In the genomic region with DNA sequence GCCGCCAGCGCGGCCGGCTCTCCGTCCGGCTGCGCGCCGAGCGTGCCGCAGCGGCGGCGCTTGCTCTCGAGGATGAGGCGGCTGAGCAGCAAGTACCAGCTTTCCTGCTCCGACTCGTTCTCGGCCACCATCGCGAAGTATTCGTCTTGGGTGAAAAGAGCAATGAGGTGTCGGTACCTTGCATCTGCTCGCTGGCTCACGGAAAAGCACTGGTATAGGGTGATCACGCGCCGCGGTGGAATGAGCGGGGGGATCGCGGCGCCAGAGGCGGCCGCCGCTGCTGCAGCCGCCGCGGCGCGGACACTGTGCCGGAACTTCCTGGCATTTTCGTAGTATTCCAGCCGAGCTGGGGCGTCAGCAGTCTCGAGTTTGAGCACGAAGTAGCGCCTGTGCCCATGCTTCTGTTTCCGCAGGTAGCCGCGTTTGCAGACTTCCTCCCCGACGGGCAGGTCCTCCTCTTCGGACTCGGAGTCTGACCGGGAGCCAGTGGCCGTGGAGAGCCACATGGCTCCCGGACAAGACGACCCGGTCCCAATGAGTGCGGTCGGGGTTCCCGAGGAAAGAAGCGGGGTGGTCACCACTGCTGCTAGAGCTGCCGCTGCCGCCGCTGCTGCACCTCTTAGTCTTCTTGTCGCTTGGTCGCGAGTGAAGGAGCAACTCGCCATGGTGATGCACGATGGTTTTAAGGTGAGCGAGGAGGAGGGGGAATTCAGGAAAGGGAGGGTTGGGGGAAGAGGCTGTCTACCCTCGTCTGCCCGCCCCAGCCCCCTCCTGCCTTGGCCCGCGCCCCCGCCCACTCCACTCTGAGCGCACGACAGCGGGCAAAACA, we compare ENCODE assay signal across 9 cellular contexts. TPM values are rescaled to one million over a fixed set of nuclear protein-coding genes. Genes with fewer than 3 reads are reported as not detected.
DNase-seq lines count a peak whose midpoint lies in the region; ATAC-seq and TF ChIP-seq lines count a peak whose summit lies in the region.
"Had no signal": no experiment of that assay in that cellular context is flagged by ENCODE, and none has a peak within 500 bp of the region (broad histone marks: within the 10 kb centered on the region; RNA-seq: fewer than 3 reads in every experiment).

No MANE protein-coding gene starts in this region.

- H3K27me3 ChIP-seq in ectodermal cell (ENCODE audit: control insufficient read depth, insufficient read depth, low read length, poor library complexity, severe bottlenecking), result peaks cover 47% of the 10 kb centered on the region

- ATAC-seq in HG02759 (IDR thresholded peaks at IDR 0.05; ENCODE audit: unreplicated experiment) (peak; percentile 33), GM21576 (IDR thresholded peaks at IDR 0.05; ENCODE audit: unreplicated experiment) (no peak), HG03159 (IDR thresholded peaks at IDR 0.05; ENCODE audit: unreplicated experiment) (no peak)

- H3K4me1 ChIP-seq in ectodermal cell (ENCODE audit: control insufficient read depth, insufficient read depth, low read length), result no peaks in the 10 kb centered on the region

- no peaks in the 10 kb centered on the region for H3K36me3 ChIP-seq in ectodermal cell (ENCODE audit: control insufficient read depth, insufficient read depth, low read length)

- H3K4me3 Mint-ChIP-seq in nephron progenitor cell, result peak overlapping the region; percentile 88
- H3K4me3 Mint-ChIP-seq: central memory CD8-positive, alpha-beta T cell had no signal

- H3K9me3 Mint-ChIP-seq in nephron progenitor cell, result peaks cover 6% of the 10 kb centered on the region
- H3K9me3 Mint-ChIP-seq: central memory CD8-positive, alpha-beta T cell had no signal

- H3K4me1 Mint-ChIP-seq in nephron progenitor cell, result peaks cover 32% of the 10 kb centered on the region
- H3K4me1 Mint-ChIP-seq: central memory CD8-positive, alpha-beta T cell had no signal

- no peaks in the 10 kb centered on the region for H3K9me3 ChIP-seq in ectodermal cell (ENCODE audit: control insufficient read depth, low read length)

- TF ChIP-seq CTCF in nephron progenitor cell (IDR thresholded peaks at IDR 0.05), result no peak

- peak; percentile 14 for DNase-seq in AG08396 (ENCODE audit: low spot score)
- peak; percentile 56 for DNase-seq in nephron progenitor cell
- no peak for DNase-seq in dedifferentiated amniotic fluid mesenchymal stem cell (ENCODE audit: extremely low spot score)
- no peak for DNase-seq in activated T-cell treated with anti-CD3 and anti-CD28 coated beads for 4 hours

- 0% methylated on average over 76 to 81 of the region's 81 CpGs for WGBS in ectodermal cell, 2 experiments

- peak overlapping the region; percentile 54 for H3K4me3 ChIP-seq in ectodermal cell (ENCODE audit: insufficient read depth, low read depth, low read length)

- no peak overlapping the region for H3K27ac Mint-ChIP-seq in nephron progenitor cell

- peaks cover 82% of the 10 kb centered on the region for H3K27me3 Mint-ChIP-seq in nephron progenitor cell (ENCODE audit: low read depth, poor library complexity)
- H3K27me3 Mint-ChIP-seq: central memory CD8-positive, alpha-beta T cell had no signal

- H3K36me3 Mint-ChIP-seq in nephron progenitor cell (ENCODE audit: low read depth), result no peaks in the 10 kb centered on the region

- no peak overlapping the region for H3K27ac ChIP-seq in ectodermal cell (ENCODE audit: insufficient read depth, low read depth, low read length, poor library complexity, severe bottlenecking)

RNA-seq across cellular contexts. Expression of a gene that starts 0.5 kb away (rescaled TPM):
- polyA plus RNA-seq in ectodermal cell (2013, experiment 1 of 4), result 9.3 TPM
- 15.9 TPM for polyA plus RNA-seq in ectodermal cell (2013, experiment 2 of 4)
- polyA plus RNA-seq in ectodermal cell (2013, experiment 3 of 4), result 8.2 TPM
- polyA plus RNA-seq in ectodermal cell (2013, experiment 4 of 4), result 11.3 TPM

Comparison
In these comparisons a context has a peak if more than half of its experiments do, and no peak if none do; other contexts are left out.
1. DNase-seq: peak in AG08396 (single experiment) and nephron progenitor cell (single experiment); none in dedifferentiated amniotic fluid mesenchymal stem cell (single experiment) and activated T-cell treated with anti-CD3 and anti-CD28 coated beads for 4 hours (single experiment).